In genomic region chr1:201559679-201560162, GRCh38 we compare ENCODE assay signal across 8 cellular contexts. TPM values are rescaled to one million over a fixed set of nuclear protein-coding genes. Genes with fewer than 3 reads are reported as not detected.
DNase-seq lines count a peak whose midpoint lies in the region; ATAC-seq and TF ChIP-seq lines count a peak whose summit lies in the region.

No MANE protein-coding gene starts in this region.

- no peaks in the 10 kb centered on the region for H3K36me3 ChIP-seq in fibroblast of lung (ENCODE audit: control insufficient read depth, insufficient read depth, low read length)
- H3K36me3 ChIP-seq in neural progenitor cell, result no peaks in the 10 kb centered on the region
- no peaks in the 10 kb centered on the region for H3K36me3 ChIP-seq in subcutaneous abdominal adipose tissue (ENCODE audit: control insufficient read depth in 5 of 5, insufficient read depth in 5 of 5, low read length in 5 of 5)

- peak; percentile 96 for TF ChIP-seq CTCF in AG10803 (conservative IDR thresholded peaks at IDR 0.05; ENCODE audit: low read length)
- TF ChIP-seq CTCF in fibroblast of lung (conservative IDR thresholded peaks at IDR 0.05 in 1 of 2, IDR thresholded peaks at IDR 0.05 in 1 of 2; ENCODE audit: low read depth in 1 of 2, low read length in 2 of 2), result peak; percentile 95 to 98
- peak; percentile 97 for TF ChIP-seq CTCF in neural progenitor cell (IDR thresholded peaks at IDR 0.05)

- no peak for TF ChIP-seq EP300 in Ishikawa (IDR thresholded peaks at IDR 0.05; ENCODE audit: borderline replicate concordance)

- H3K27me3 ChIP-seq in fibroblast of lung (ENCODE audit: control insufficient read depth, insufficient read depth, low read length) (no peaks in the 10 kb centered on the region), neural progenitor cell (no peaks in the 10 kb centered on the region), subcutaneous abdominal adipose tissue (ENCODE audit: control insufficient read depth in 5 of 5, insufficient read depth in 4 of 5, low read length in 5 of 5) (no peaks in the 10 kb centered on the region)

- peak; percentile 80 for ATAC-seq in GM19025 (IDR thresholded peaks at IDR 0.05; ENCODE audit: low read depth, unreplicated experiment)

- H3K79me2 ChIP-seq in fibroblast of lung (ENCODE audit: control insufficient read depth, insufficient read depth, low read length) (peaks cover 48% of the 10 kb centered on the region), neural progenitor cell (ENCODE audit: low read depth) (no peaks in the 10 kb centered on the region)

- no peak overlapping the region for H3K4me3 ChIP-seq in AG10803 (ENCODE audit: low read length)
- H3K4me3 ChIP-seq in fibroblast of lung (replicated peaks in 1 of 4; ENCODE audit: control extremely low read depth in 1 of 4, insufficient read depth in 1 of 4, low read depth in 3 of 4, low read length in 4 of 4), result no peak overlapping the region
- H3K4me3 ChIP-seq in neural progenitor cell, result no peak overlapping the region
- H3K4me3 ChIP-seq in subcutaneous abdominal adipose tissue (ENCODE audit: low read depth in 1 of 5, low read length in 5 of 5), result no peak overlapping the region

- H3K9me3 Mint-ChIP-seq in neural progenitor cell, result no peaks in the 10 kb centered on the region

- TF ChIP-seq RAD21 in Ishikawa (IDR thresholded peaks at IDR 0.05; ENCODE audit: low read depth), result peak; percentile 100

- H4K20me1 ChIP-seq in fibroblast of lung (ENCODE audit: control insufficient read depth, extremely low read depth, insufficient read depth, low read length) (no peaks in the 10 kb centered on the region), neural progenitor cell (ENCODE audit: low read depth) (no peaks in the 10 kb centered on the region)

- H2AFZ ChIP-seq in fibroblast of lung (ENCODE audit: low read length) (no peak overlapping the region), neural progenitor cell (replicated peaks) (peak overlapping the region; percentile 59)

- H3K27ac Mint-ChIP-seq in neural progenitor cell, result no peak overlapping the region

- H3K9me3 ChIP-seq in fibroblast of lung (ENCODE audit: control insufficient read depth, insufficient read depth, low read depth, low read length) (no peaks in the 10 kb centered on the region), neural progenitor cell (ENCODE audit: low read depth) (no peaks in the 10 kb centered on the region), subcutaneous abdominal adipose tissue (ENCODE audit: control insufficient read depth in 5 of 5, low read length in 5 of 5) (no peaks in the 10 kb centered on the region)

- H3F3A ChIP-seq in neural progenitor cell (ENCODE audit: low read depth), result peaks cover 3% of the 10 kb centered on the region

- H3K27me3 Mint-ChIP-seq in neural progenitor cell (ENCODE audit: insufficient read depth, low read depth), result peaks cover 7% of the 10 kb centered on the region

- peaks cover 19% of the 10 kb centered on the region for H3K4me1 Mint-ChIP-seq in neural progenitor cell

- no peak overlapping the region for H3K4me2 ChIP-seq in fibroblast of lung (ENCODE audit: extremely low read depth, insufficient read depth, low read length)
- H3K4me2 ChIP-seq in neural progenitor cell, result no peak overlapping the region

- DNase-seq in AG10803 (ENCODE audit: low read depth), result peak; percentile 88
- peak; percentile 68 for DNase-seq in activated T-cell treated with anti-CD3 and anti-CD28 coated beads, Interleukin-2, amount 50 U/mL, for 1 hour
- DNase-seq in fibroblast of lung (ENCODE audit: low read depth in 2 of 2), result peak; percentile 80 to 85
- peak; percentile 90 for DNase-seq in neural progenitor cell (ENCODE audit: low spot score)

- H3K9ac ChIP-seq in fibroblast of lung (ENCODE audit: insufficient read depth, low read length), result no peak overlapping the region
- no peak overlapping the region for H3K9ac ChIP-seq in neural progenitor cell
- H3K9ac ChIP-seq in subcutaneous abdominal adipose tissue (ENCODE audit: low read length in 5 of 5), result peak overlapping the region in 1 of 5 donors; percentile 16

- H3K27ac ChIP-seq in fibroblast of lung (ENCODE audit: insufficient read depth, low read length) (peak overlapping the region; percentile 84), neural progenitor cell (no peak overlapping the region), subcutaneous abdominal adipose tissue (ENCODE audit: low read depth, low read length) (peak overlapping the region; percentile 30)

- H3K4me1 ChIP-seq in fibroblast of lung (ENCODE audit: control insufficient read depth, extremely low read depth, insufficient read depth, low read length) (peaks cover 47% of the 10 kb centered on the region), neural progenitor cell (peaks cover 9% of the 10 kb centered on the region), subcutaneous abdominal adipose tissue (ENCODE audit: control insufficient read depth in 5 of 5, insufficient read depth in 5 of 5, low read length in 5 of 5) (peaks cover 21 to 93% (median 64%) of the 10 kb centered on the region in 5 donors)

- H3K36me3 Mint-ChIP-seq in neural progenitor cell, result no peaks in the 10 kb centered on the region

- no peak overlapping the region for H3K4me3 Mint-ChIP-seq in neural progenitor cell

TF ChIP-seq in Ishikawa, 13 proteins besides CTCF, POLR2A, EP300 and RAD21:
- TF ChIP-seq MAX (IDR thresholded peaks at IDR 0.05) (peak; percentile 49; the same call in 1 of the 2 replicates), YY1 (IDR thresholded peaks at IDR 0.05; ENCODE audit: low read depth) (no peak), TAF1 (IDR thresholded peaks at IDR 0.05; ENCODE audit: low read depth) (no peak), TCF12 (IDR thresholded peaks at IDR 0.05; ENCODE audit: low read depth) (no peak), USF1 (IDR thresholded peaks at IDR 0.05) (0 out of 2 replicates have a peak, but pooled peaks have one; percentile 26)

TF ChIP-seq in PFSK-1, 5 proteins besides CTCF, POLR2A, EP300 and RAD21:
- TF ChIP-seq POLR2AphosphoS5 (IDR thresholded peaks at IDR 0.05; ENCODE audit: low read depth, low read length) (no peak), SIN3A (IDR thresholded peaks at IDR 0.05; ENCODE audit: borderline replicate concordance, insufficient read depth, low read length) (no peak), REST (IDR thresholded peaks at IDR 0.05; ENCODE audit: insufficient read depth in 1 of 2, low read depth in 2 of 2, low read length in 2 of 2) (0 out of 4 replicates have a peak, but pooled peaks of 1 of the 2 experiments have one; percentile 46), FOXP2 (optimal IDR thresholded peaks at IDR 0.05; ENCODE audit: borderline replicate concordance, extremely low read depth, extremely low read length, insufficient read depth) (peak; percentile 89), TAF1 (IDR thresholded peaks at IDR 0.05; ENCODE audit: borderline replicate concordance, insufficient read depth, low read length) (no peak)

RNA-seq across cellular contexts. Expression of gene NAV1, which starts 20.8 kb away (rescaled TPM):
- 17.4 TPM for polyA plus RNA-seq in PFSK-1 (2012; ENCODE audit: insufficient read length, low read depth)
- total RNA-seq in fibroblast of lung (7.2 and 19.8 TPM in 2 replicates), neural progenitor cell (ENCODE audit: low replicate concordance) (60.7 and 83.0 TPM in 2 replicates)
- polyA plus RNA-seq in fibroblast of lung, result 64.0 and 66.5 TPM in 2 replicates
- 65.3 and 96.6 TPM in 2 replicates for polyA plus RNA-seq in fibroblast of lung (2012)
- polyA minus RNA-seq in fibroblast of lung (ENCODE audit: low replicate concordance), result 355 and 377 TPM in 2 replicates

RNA-seq across cellular contexts. Expression of gene CSRP1, which starts 52.8 kb away (rescaled TPM):
- 139 TPM for polyA plus RNA-seq in PFSK-1 (2012; ENCODE audit: insufficient read length, low read depth)
- 158 and 195 TPM in 2 replicates for total RNA-seq in fibroblast of lung
- polyA plus RNA-seq in fibroblast of lung, result 438 and 1,081 TPM in 2 replicates
- 450 and 1,109 TPM in 2 replicates for polyA plus RNA-seq in fibroblast of lung (2012)
- 886 and 2,174 TPM in 2 replicates for polyA minus RNA-seq in fibroblast of lung (ENCODE audit: low replicate concordance)
- 2.5 and 4.1 TPM in 2 replicates for total RNA-seq in neural progenitor cell (ENCODE audit: low replicate concordance)

Comparison
In these comparisons a context has a peak if more than half of its experiments do, and no peak if none do; other contexts are left out.
1. RNA of gene CSRP1, which starts 52.8 kb away (total RNA-seq): 158 to 195 TPM in fibroblast of lung; 2.5 to 4.1 TPM in neural progenitor cell; every median in the first group is over 10 times any median in the second.
2. Peak in every context shown above with its lines, with median percentiles within 50 percentile points of each other: DNase-seq and CTCF ChIP-seq.